29 cellular contexts compared by ENCODE assay signal in the genomic region with DNA sequence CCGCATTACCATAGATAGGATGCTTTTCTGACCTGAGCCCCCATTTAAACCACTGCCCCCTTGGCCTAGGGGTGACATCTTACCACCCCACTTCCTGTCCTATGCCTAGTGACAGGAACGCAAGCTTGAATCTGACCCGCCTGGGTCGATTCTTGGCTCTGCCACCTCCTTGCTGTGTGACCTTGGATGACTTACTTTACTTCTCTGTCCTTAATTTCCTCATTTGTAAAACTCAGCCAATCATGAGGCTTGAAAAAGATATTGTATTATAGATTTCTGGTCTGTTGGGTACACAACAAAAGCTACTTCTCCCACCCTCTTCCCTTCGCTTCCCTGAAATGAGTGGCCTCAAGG. TPM values are rescaled to one million over a fixed set of nuclear protein-coding genes. Genes with fewer than 3 reads are reported as not detected.
DNase-seq lines count a peak whose midpoint lies in the region; ATAC-seq, FAIRE-seq and TF ChIP-seq lines count a peak whose summit lies in the region.
"Had no signal": no experiment of that assay in that cellular context is flagged by ENCODE, and none has a peak within 500 bp of the region (broad histone marks: within the 10 kb centered on the region; RNA-seq: fewer than 3 reads in every experiment).

No MANE protein-coding gene starts in this region.

- H3K27me3 Mint-ChIP-seq in neural crest cell (ENCODE audit: low read depth), result peaks cover 26% of the 10 kb centered on the region
- H3K27me3 Mint-ChIP-seq: activated naive CD4-positive, alpha-beta T cell treated with anti-CD3 and anti-CD28 coated beads, Interleukin-2, amount 50 U/mL, for 24 hours; stimulated activated naive CD8-positive, alpha-beta T cell treated with anti-CD3 and anti-CD28 coated beads, Interleukin-15, Interleukin-2, amounts not matched to agents 100 ng/mL and 50 ng/mL, for 24 hours had no signal

- ATAC-seq in HG02642 (IDR thresholded peaks at IDR 0.05; ENCODE audit: poor library complexity, unreplicated experiment) (no peak), HG03139 (IDR thresholded peaks at IDR 0.05; ENCODE audit: unreplicated experiment) (no peak)
- ATAC-seq: activated CD4-positive, alpha-beta T cell treated with anti-CD3 and anti-CD28 coated beads for 36 hours; Panc1 had no signal

- no peaks in the 10 kb centered on the region for H3K9me3 ChIP-seq in SJCRH30 (replicated peaks)
- no peaks in the 10 kb centered on the region for H3K9me3 ChIP-seq in esophagus muscularis mucosa
- H3K9me3 ChIP-seq in stomach, result no peaks in the 10 kb centered on the region
- H3K9me3 ChIP-seq: gastroesophageal sphincter, spleen, thoracic aorta had no signal

- WGBS in esophagus muscularis mucosa, result 87% methylated on average over 5 of the region's 5 CpGs
- WGBS in stomach, 5 donors, result 56 to 74% (median 61%) methylated on average over 5 of the region's 5 CpGs

- H3K4me1 Mint-ChIP-seq in neural crest cell, result peaks cover 41% of the 10 kb centered on the region
- H3K4me1 Mint-ChIP-seq: activated CD4-positive, alpha-beta T cell treated with anti-CD3 and anti-CD28 coated beads for 36 hours; activated naive CD4-positive, alpha-beta T cell treated with anti-CD3 and anti-CD28 coated beads, Interleukin-2, amount 50 U/mL, for 24 hours; B cell; immature natural killer cell had no signal

- H3K27ac ChIP-seq in SJCRH30, result peak overlapping the region; percentile 100
- H3K27ac ChIP-seq in esophagus muscularis mucosa (replicated peaks in 1 of 4), result peak overlapping the region; percentile 1 to 55 (median 38)
- peak overlapping the region; percentile 52 to 79 (median 69) for H3K27ac ChIP-seq in stomach
- H3K27ac ChIP-seq: spleen, thoracic aorta had no signal

- no peak overlapping the region for H3K4me3 ChIP-seq in SJCRH30
- no peak overlapping the region for H3K4me3 ChIP-seq in esophagus muscularis mucosa
- no peak overlapping the region for H3K4me3 ChIP-seq in stomach
- H3K4me3 ChIP-seq: gastroesophageal sphincter, spleen, thoracic aorta had no signal

- DNase-seq in SJCRH30, result no peak
- DNase-seq in esophagus muscularis mucosa (ENCODE audit: extremely low spot score), result no peak
- no peak for DNase-seq in neural crest cell (ENCODE audit: low read depth, low spot score)
- DNase-seq in stomach, result no peak
- DNase-seq in RCC 7860 (ENCODE audit: low spot score), result no peak
- DNase-seq in CD1c-positive myeloid dendritic cell (ENCODE audit: extremely low spot score), result no peak
- DNase-seq: ACHN; activated CD4-positive, alpha-beta T cell treated with anti-CD3 and anti-CD28 coated beads for 36 hours; activated CD8-positive, alpha-beta memory T cell treated with anti-CD3 and anti-CD28 coated beads for 24 hours; activated T-cell treated with anti-CD3 and anti-CD28 coated beads for 4 hours; immature natural killer cell; mesendoderm; NCI-H774; SHP77 treated with DMSO at 0.1 percent for 48 hours; stimulated activated CD4-positive, alpha-beta T cell treated with anti-CD3 and anti-CD28 coated beads, Interleukin-2, amount 100 ng/mL, for 24 hours; stimulated activated CD8-positive, alpha-beta memory T cell treated with anti-CD3 and anti-CD28 coated beads, Interleukin-4, amount 100 ng/mL, for 48 hours had no signal

- peak overlapping the region; percentile 31 for H3K4me3 Mint-ChIP-seq in neural crest cell
- H3K4me3 Mint-ChIP-seq: activated CD4-positive, alpha-beta T cell treated with anti-CD3 and anti-CD28 coated beads for 36 hours; activated naive CD4-positive, alpha-beta T cell treated with anti-CD3 and anti-CD28 coated beads, Interleukin-2, amount 50 U/mL, for 24 hours; B cell; immature natural killer cell; stimulated activated naive CD8-positive, alpha-beta T cell treated with anti-CD3 and anti-CD28 coated beads, Interleukin-15, Interleukin-2, amounts not matched to agents 100 ng/mL and 50 ng/mL, for 24 hours had no signal

- FAIRE-seq in RCC 7860 (lab: Jason Lieb, UNC), result no peak
- FAIRE-seq: bronchial epithelial cell, GM12891, H54 had no signal

- intact Hi-C loops in esophagus muscularis mucosa (cut with DNase I), result no loop called here
- intact Hi-C loops in stomach (cut with DNase I; ENCODE audit: low total_unique reads), result no loop called here

- H3K36me3 ChIP-seq in SJCRH30, result no peaks in the 10 kb centered on the region
- no peaks in the 10 kb centered on the region for H3K36me3 ChIP-seq in esophagus muscularis mucosa
- no peaks in the 10 kb centered on the region for H3K36me3 ChIP-seq in stomach
- H3K36me3 ChIP-seq: gastroesophageal sphincter, spleen, thoracic aorta had no signal

- TF ChIP-seq POLR2A in esophagus muscularis mucosa (IDR thresholded peaks at IDR 0.05; ENCODE audit: low read depth) (no peak), stomach (IDR thresholded peaks at IDR 0.05) (no peak)

- H3K27me3 ChIP-seq in SJCRH30 (no peaks in the 10 kb centered on the region), esophagus muscularis mucosa (no peaks in the 10 kb centered on the region), stomach (no peaks in the 10 kb centered on the region)
- H3K27me3 ChIP-seq: gastroesophageal sphincter had no signal

- no peak for TF ChIP-seq EP300 in esophagus muscularis mucosa (IDR thresholded peaks at IDR 0.05)
- TF ChIP-seq EP300 in stomach (IDR thresholded peaks at IDR 0.05), result no peak

- H3K27ac Mint-ChIP-seq in neural crest cell (ENCODE audit: unreplicated experiment), result no peak overlapping the region
- H3K27ac Mint-ChIP-seq: activated CD4-positive, alpha-beta T cell treated with anti-CD3 and anti-CD28 coated beads for 36 hours; activated T-helper 2 cell treated with anti-CD3 and anti-CD28 coated beads, Interferon-gamma antibody, Interleukin-2, Interleukin-4, amounts not matched to agents 10 μg/mL and 5 μg/mL and 100 μg/mL, durations not matched to agents 14 hours and 24 hours and 36 hours; B cell; immature natural killer cell; stimulated activated naive CD8-positive, alpha-beta T cell treated with anti-CD3 and anti-CD28 coated beads, Interleukin-15, Interleukin-2, amounts not matched to agents 100 ng/mL and 50 ng/mL, for 24 hours had no signal

- H3K36me3 Mint-ChIP-seq in neural crest cell (ENCODE audit: low read depth), result no peaks in the 10 kb centered on the region
- H3K36me3 Mint-ChIP-seq: activated naive CD4-positive, alpha-beta T cell treated with anti-CD3 and anti-CD28 coated beads, Interleukin-2, amount 50 U/mL, for 24 hours; immature natural killer cell had no signal

- H3K9me3 Mint-ChIP-seq in neural crest cell, result no peaks in the 10 kb centered on the region
- H3K9me3 Mint-ChIP-seq: activated naive CD4-positive, alpha-beta T cell treated with anti-CD3 and anti-CD28 coated beads, Interleukin-2, amount 50 U/mL, for 24 hours; activated T-helper 2 cell treated with anti-CD3 and anti-CD28 coated beads, Interferon-gamma antibody, Interleukin-2, Interleukin-4, amounts not matched to agents 10 μg/mL and 5 μg/mL and 100 μg/mL, durations not matched to agents 14 hours and 24 hours and 36 hours; immature natural killer cell; stimulated activated naive CD8-positive, alpha-beta T cell treated with anti-CD3 and anti-CD28 coated beads, Interleukin-15, Interleukin-2, amounts not matched to agents 100 ng/mL and 50 ng/mL, for 24 hours had no signal

- TF ChIP-seq CTCF in esophagus muscularis mucosa (IDR thresholded peaks at IDR 0.05), result no peak
- no peak for TF ChIP-seq CTCF in neural crest cell (conservative IDR thresholded peaks at IDR 0.05)
- TF ChIP-seq CTCF in stomach (IDR thresholded peaks at IDR 0.05), result no peak

- H3K4me1 ChIP-seq in SJCRH30, result peaks cover 71% of the 10 kb centered on the region
- peaks cover 13 to 22% (median 16%) of the 10 kb centered on the region in 4 donors for H3K4me1 ChIP-seq in esophagus muscularis mucosa
- peaks cover 17 to 21% (median 19%) of the 10 kb centered on the region in 4 donors for H3K4me1 ChIP-seq in stomach

RNA-seq across cellular contexts. Expression of gene CDON, which starts 39.2 kb away (rescaled TPM):
- 59.6 and 76.1 TPM in 2 replicates for total RNA-seq in SJCRH30 (2014; rRNA removed; shearing (Covaris generic))
- total RNA-seq in esophagus muscularis mucosa (10 to 100 TPM; 16.6 to 42.7 (median 28.1) TPM), neural crest cell (21.3 and 22.1 TPM in 2 replicates), stomach (10 to 100 TPM; 16.1 to 80.8 (median 26.8) TPM)
- 1 to 10 TPM in 1 of 3 donors, under 1 TPM in 2; 0.31 to 1.0 (median 0.44) TPM for polyA plus RNA-seq in stomach
- total RNA-seq: B cell had no signal
- polyA plus RNA-seq: immature natural killer cell had no signal

Comparison
In these comparisons a context has a peak if more than half of its experiments do, and no peak if none do; other contexts are left out.
1. H3K27ac ChIP-seq: peak in every context shown above with its lines; median percentile 100 in SJCRH30; 69 in stomach; 38 in esophagus muscularis mucosa.